In the genomic region with DNA sequence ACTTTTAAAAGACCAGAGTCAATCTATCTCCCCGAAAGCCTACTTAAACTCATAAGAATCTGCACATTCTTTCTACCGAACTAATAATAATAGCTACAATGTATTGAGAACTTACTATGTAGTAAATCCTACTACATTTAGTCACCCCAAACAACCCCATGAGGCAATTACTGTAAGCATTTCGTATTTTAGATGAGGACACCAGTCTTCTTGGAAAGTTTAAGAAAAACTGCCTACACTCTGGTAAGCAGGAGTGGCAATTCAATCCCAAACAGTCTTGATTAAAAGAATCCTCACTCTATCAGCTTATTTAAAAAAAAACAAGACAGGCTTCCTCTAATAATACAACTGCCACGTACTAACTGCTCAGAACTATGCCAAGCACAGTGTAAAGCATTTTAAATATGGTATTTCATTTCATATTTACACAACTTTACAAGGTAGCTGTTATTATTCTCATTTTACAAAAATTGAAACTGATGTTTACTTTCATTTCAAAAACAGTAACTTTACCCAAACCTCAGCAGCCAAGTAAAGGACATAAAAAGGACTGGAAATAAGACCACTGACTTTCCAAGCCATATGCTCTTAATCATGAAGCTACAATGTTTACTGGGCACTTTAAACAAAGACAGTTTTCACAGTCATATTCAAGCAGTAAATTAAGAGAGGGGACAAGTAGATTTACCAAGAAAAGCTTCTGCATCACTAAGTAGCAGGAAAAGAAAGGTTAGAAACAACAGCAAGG, we compare ENCODE assay signal across 12 cellular contexts. TPM values are rescaled to one million over a fixed set of nuclear protein-coding genes. Genes with fewer than 3 reads are reported as not detected.
DNase-seq lines count a peak whose midpoint lies in the region; ATAC-seq and TF ChIP-seq lines count a peak whose summit lies in the region.
"Had no signal": no experiment of that assay in that cellular context is flagged by ENCODE, and none has a peak within 500 bp of the region (broad histone marks: within the 10 kb centered on the region; RNA-seq: fewer than 3 reads in every experiment).

No MANE protein-coding gene starts in this region.

- H3K9me3 Mint-ChIP-seq in CD8-positive, alpha-beta memory T cell = no peaks in the 10 kb centered on the region
- H3K9me3 Mint-ChIP-seq in naive thymus-derived CD4-positive, alpha-beta T cell = no peaks in the 10 kb centered on the region
- H3K9me3 Mint-ChIP-seq: activated B cell treated with CpG ODN at 0.5 μM for 24 hours had no signal

- in situ Hi-C loops in brain microvascular endothelial cell (cut with HindIII; ENCODE audit: low pct_ligation_motif_present, low sequenced_read_pairs) = no loop called here

- no CpG with 5 or more reads among the region's 4 CpGs for WGBS in trophoblast cell (ENCODE audit: extremely low coverage, insufficient coverage, insufficient read length)

- no peak overlapping the region for H3K4ac ChIP-seq in trophoblast cell (ENCODE audit: low read depth, low read length)

- H3K27me3 ChIP-seq in CD8-positive, alpha-beta memory T cell (ENCODE audit: insufficient read depth, low read length, poor library complexity, severe bottlenecking) = no peaks in the 10 kb centered on the region
- no peaks in the 10 kb centered on the region for H3K27me3 ChIP-seq in brain microvascular endothelial cell (replicated peaks)
- no peaks in the 10 kb centered on the region for H3K27me3 ChIP-seq in naive thymus-derived CD4-positive, alpha-beta T cell (ENCODE audit: control insufficient read depth in 2 of 2, insufficient read depth in 2 of 2, low read length in 2 of 2)
- no peaks in the 10 kb centered on the region for H3K27me3 ChIP-seq in trophoblast cell (ENCODE audit: insufficient read depth, low read length)
- H3K27me3 ChIP-seq: Peyer's patch had no signal

- DNase-seq in CD8-positive, alpha-beta memory T cell = no peak
- DNase-seq in LNCaP clone FGC (ENCODE audit: low read depth) (no peak), brain microvascular endothelial cell (no peak), trophoblast cell (no peak), HT-29 (ENCODE audit: low spot score) (no peak)
- no peak for DNase-seq in naive thymus-derived CD4-positive, alpha-beta T cell
- no peak for DNase-seq in effector CD8-positive, alpha-beta T cell (lab: John Stamatoyannopoulos, UW)
- DNase-seq: activated B cell treated with CpG ODN at 0.5 μM for 24 hours, Karpas-422, kidney, Peyer's patch had no signal

- H3K27me3 Mint-ChIP-seq in CD8-positive, alpha-beta memory T cell = no peaks in the 10 kb centered on the region
- H3K27me3 Mint-ChIP-seq in naive thymus-derived CD4-positive, alpha-beta T cell = no peaks in the 10 kb centered on the region
- H3K27me3 Mint-ChIP-seq: activated B cell treated with CpG ODN at 0.5 μM for 24 hours had no signal

- H2BK5ac ChIP-seq in trophoblast cell (ENCODE audit: low read depth, low read length, poor library complexity) = no peak overlapping the region

- H3K36me3 ChIP-seq in CD8-positive, alpha-beta memory T cell (ENCODE audit: insufficient read depth, low read length) = no peaks in the 10 kb centered on the region
- H3K36me3 ChIP-seq in brain microvascular endothelial cell (replicated peaks) (peaks cover 2% of the 10 kb centered on the region), trophoblast cell (ENCODE audit: control insufficient read depth in 1 of 2, insufficient read depth in 2 of 2, low read length in 2 of 2) (peaks cover 4 to 9% of the 10 kb centered on the region in 2 experiments)
- H3K36me3 ChIP-seq in naive thymus-derived CD4-positive, alpha-beta T cell (ENCODE audit: control insufficient read depth in 2 of 3, insufficient read depth in 3 of 3, low read length in 3 of 3) = peaks cover 0 to 9% (median 3%) of the 10 kb centered on the region in 3 experiments

- peak overlapping the region in 6 of 8 donors; percentile 28 to 73 (median 54) for H3K27ac Mint-ChIP-seq in CD8-positive, alpha-beta memory T cell
- peak overlapping the region; percentile 9 to 91 (median 78) for H3K27ac Mint-ChIP-seq in naive thymus-derived CD4-positive, alpha-beta T cell
- H3K27ac Mint-ChIP-seq: activated B cell treated with CpG ODN at 0.5 μM for 24 hours had no signal

- H3K27ac ChIP-seq in CD8-positive, alpha-beta memory T cell (ENCODE audit: low read depth, low read length) = no peak overlapping the region
- peak overlapping the region; percentile 12 for H3K27ac ChIP-seq in brain microvascular endothelial cell
- peak overlapping the region; percentile 37 for H3K27ac ChIP-seq in naive thymus-derived CD4-positive, alpha-beta T cell (ENCODE audit: low read depth, low read length)
- H3K27ac ChIP-seq in trophoblast cell (ENCODE audit: low read depth, low read length) = no peak overlapping the region
- H3K27ac ChIP-seq: Peyer's patch had no signal

- no peak overlapping the region for H3K4me2 ChIP-seq in trophoblast cell (ENCODE audit: low read length)

- CTCF ChIA-PET in CD8-positive, alpha-beta memory T cell (lab: Charles Lee) = no interaction called here
- CTCF ChIA-PET in naive thymus-derived CD4-positive, alpha-beta T cell (lab: Charles Lee) = interaction anchor here (0.6 kb wide), 1 partner anchor 62 kb away, joined by 3 read pairs; no protein-coding TSS in a partner anchor

- peaks cover 61 to 81% (median 78%) of the 10 kb centered on the region in 3 donors for H3K4me1 Mint-ChIP-seq in CD8-positive, alpha-beta memory T cell
- H3K4me1 Mint-ChIP-seq in naive thymus-derived CD4-positive, alpha-beta T cell = peaks cover 48 to 75% (median 71%) of the 10 kb centered on the region in 7 donors

- H3K9ac ChIP-seq in trophoblast cell (ENCODE audit: low read length) = no peak overlapping the region

- H3K4me3 ChIP-seq in CD8-positive, alpha-beta memory T cell (ENCODE audit: low read length) = no peak overlapping the region
- 0 out of 2 replicates have a peak overlapping the region, but pooled peaks have one; percentile 6 for H3K4me3 ChIP-seq in LNCaP clone FGC (ENCODE audit: low read depth, low read length)
- H3K4me3 ChIP-seq in brain microvascular endothelial cell (ENCODE audit: low read depth, low read length) = no peak overlapping the region
- H3K4me3 ChIP-seq in naive thymus-derived CD4-positive, alpha-beta T cell (ENCODE audit: low read length) = no peak overlapping the region
- H3K4me3 ChIP-seq in trophoblast cell (ENCODE audit: low read depth, low read length) = no peak overlapping the region
- H3K4me3 ChIP-seq: Peyer's patch had no signal

- no peaks in the 10 kb centered on the region for H3K9me3 ChIP-seq in CD8-positive, alpha-beta memory T cell (ENCODE audit: low read length)
- H3K9me3 ChIP-seq in naive thymus-derived CD4-positive, alpha-beta T cell (ENCODE audit: control insufficient read depth in 2 of 3, low read length in 3 of 3) = no peaks in the 10 kb centered on the region
- no peaks in the 10 kb centered on the region for H3K9me3 ChIP-seq in trophoblast cell (ENCODE audit: insufficient read depth, low read depth, low read length)
- H3K9me3 ChIP-seq: Peyer's patch had no signal

- peak overlapping the region in 6 of 7 donors; percentile 25 to 71 (median 48) for H3K4me3 Mint-ChIP-seq in CD8-positive, alpha-beta memory T cell
- peak overlapping the region in 9 of 10 donors; percentile 52 to 86 (median 73) for H3K4me3 Mint-ChIP-seq in naive thymus-derived CD4-positive, alpha-beta T cell

- H2AK5ac ChIP-seq in trophoblast cell (ENCODE audit: low read length) = no peak overlapping the region

- no peak overlapping the region for H3K18ac ChIP-seq in trophoblast cell (ENCODE audit: low read length)

- H2BK120ac ChIP-seq in trophoblast cell (ENCODE audit: insufficient read depth, low read length, poor library complexity) = no peak overlapping the region

- no peak overlapping the region for H4K8ac ChIP-seq in trophoblast cell (ENCODE audit: low read depth, low read length)

- H4K91ac ChIP-seq in trophoblast cell (ENCODE audit: low read depth, low read length) = no peak overlapping the region

- intact Hi-C loops in naive thymus-derived CD4-positive, alpha-beta T cell (cut with micrococcal nuclease) = loop anchor here (1.0 kb wide), 3 partner anchors 9 to 11 kb away; no protein-coding TSS in a partner anchor

- POLR2A ChIA-PET in CD8-positive, alpha-beta memory T cell (lab: Charles Lee) = interaction anchor here (1.3 kb wide), 1 partner anchor 21 kb away, joined by 3 read pairs; no protein-coding TSS in a partner anchor
- POLR2A ChIA-PET in naive thymus-derived CD4-positive, alpha-beta T cell (lab: Charles Lee) = interaction anchor here (0.5 to 1.3 kb wide), 5 partner anchors 14 to 43 kb away, joined by 3 read pairs; no protein-coding TSS in a partner anchor

- H2BK12ac ChIP-seq in trophoblast cell (ENCODE audit: low read length) = no peak overlapping the region

- H3K23ac ChIP-seq in trophoblast cell (ENCODE audit: low read length) = no peak overlapping the region

- peaks cover 65% of the 10 kb centered on the region for H3K4me1 ChIP-seq in CD8-positive, alpha-beta memory T cell (ENCODE audit: insufficient read depth, low read length)
- H3K4me1 ChIP-seq in naive thymus-derived CD4-positive, alpha-beta T cell (ENCODE audit: control insufficient read depth in 2 of 2, insufficient read depth in 2 of 2, low read length in 2 of 2) = peaks cover 37 to 46% of the 10 kb centered on the region in 2 donors
- no peaks in the 10 kb centered on the region for H3K4me1 ChIP-seq in trophoblast cell (ENCODE audit: control insufficient read depth in 1 of 2, insufficient read depth in 2 of 2, low read length in 2 of 2)

- no peak overlapping the region for H4K12ac ChIP-seq in trophoblast cell (ENCODE audit: low read depth, low read length)

- no peak overlapping the region for H3K14ac ChIP-seq in trophoblast cell (ENCODE audit: low read length)

- H2AFZ ChIP-seq in trophoblast cell (ENCODE audit: insufficient read depth, low read length, poor library complexity) = no peak overlapping the region

- peaks cover 0 to 34% (median 9%) of the 10 kb centered on the region in 3 donors for H3K36me3 Mint-ChIP-seq in CD8-positive, alpha-beta memory T cell
- H3K36me3 Mint-ChIP-seq in naive thymus-derived CD4-positive, alpha-beta T cell = peaks cover 6 to 14% (median 11%) of the 10 kb centered on the region in 5 donors

- H3K79me2 ChIP-seq in trophoblast cell (ENCODE audit: control insufficient read depth, insufficient read depth, low read length, poor library complexity) = peaks cover 18% of the 10 kb centered on the region

- no peak for TF ChIP-seq CTCF in LNCaP clone FGC (IDR thresholded peaks at IDR 0.05; ENCODE audit: control insufficient read depth, extremely low read depth, insufficient read depth)
- no peak for TF ChIP-seq CTCF in brain microvascular endothelial cell (IDR thresholded peaks at IDR 0.05; ENCODE audit: low read depth, low read length, missing control alignments)

- ATAC-seq in naive thymus-derived CD4-positive, alpha-beta T cell = no peak
- no peak for ATAC-seq in HG02885 (IDR thresholded peaks at IDR 0.05; ENCODE audit: poor library complexity, unreplicated experiment)

- H3K79me1 ChIP-seq in trophoblast cell (ENCODE audit: low read length) = no peaks in the 10 kb centered on the region

RNA-seq across cellular contexts. Expression of gene ARID4B, which starts 13.9 kb away (rescaled TPM):
- 10 to 100 TPM; 39.9 to 43.0 TPM for total RNA-seq in CD8-positive, alpha-beta memory T cell
- 88.6 TPM for polyA plus RNA-seq in CD8-positive, alpha-beta memory T cell
- total RNA-seq in naive thymus-derived CD4-positive, alpha-beta T cell = 100 to 1,000 TPM in 2 of 5 experiments, 10 to 100 TPM in 3; 60.8 to 124 (median 93.2) TPM
- polyA plus RNA-seq in naive thymus-derived CD4-positive, alpha-beta T cell = 10 to 100 TPM; 63.3 to 76.3 TPM
- polyA plus RNA-seq in trophoblast cell (2013) = 24.9 and 25.2 TPM in 2 replicates
- total RNA-seq in HT-29 (2014; rRNA removed; shearing (Covaris generic)) = 30.0 and 34.5 TPM in 2 replicates

RNA-seq across cellular contexts. Expression of gene GGPS1, which starts 14.3 kb away (rescaled TPM):
- 10 to 100 TPM; 26.3 to 29.0 TPM for total RNA-seq in CD8-positive, alpha-beta memory T cell
- polyA plus RNA-seq in CD8-positive, alpha-beta memory T cell = 63.0 TPM
- 10 to 100 TPM; 26.5 to 51.7 (median 30.2) TPM for total RNA-seq in naive thymus-derived CD4-positive, alpha-beta T cell
- polyA plus RNA-seq in naive thymus-derived CD4-positive, alpha-beta T cell = 10 to 100 TPM; 61.5 to 70.0 TPM
- 52.1 and 52.6 TPM in 2 replicates for polyA plus RNA-seq in trophoblast cell (2013)
- total RNA-seq in HT-29 (2014; rRNA removed; shearing (Covaris generic)) = 10.0 and 13.6 TPM in 2 replicates

RNA-seq across cellular contexts. Expression of gene TBCE, which starts 53.1 kb away (rescaled TPM):
- 10 to 100 TPM; 19.4 to 25.7 TPM for total RNA-seq in CD8-positive, alpha-beta memory T cell
- polyA plus RNA-seq in CD8-positive, alpha-beta memory T cell = 15.5 TPM
- total RNA-seq in naive thymus-derived CD4-positive, alpha-beta T cell = 10 to 100 TPM; 16.8 to 26.1 (median 20.6) TPM
- 10 to 100 TPM; 12.9 to 16.1 TPM for polyA plus RNA-seq in naive thymus-derived CD4-positive, alpha-beta T cell
- 26.9 and 28.1 TPM in 2 replicates for polyA plus RNA-seq in trophoblast cell (2013)
- 12.8 and 13.9 TPM in 2 replicates for total RNA-seq in HT-29 (2014; rRNA removed; shearing (Covaris generic))

Comparison
In these comparisons a context has a peak if more than half of its experiments do, and no peak if none do; other contexts are left out.
1. H3K27ac ChIP-seq: peak in brain microvascular endothelial cell (single experiment) and naive thymus-derived CD4-positive, alpha-beta T cell (single experiment); none in CD8-positive, alpha-beta memory T cell (single experiment) and trophoblast cell (single experiment).